ENCODE assay signal across 1 cellular context in the genomic region with DNA sequence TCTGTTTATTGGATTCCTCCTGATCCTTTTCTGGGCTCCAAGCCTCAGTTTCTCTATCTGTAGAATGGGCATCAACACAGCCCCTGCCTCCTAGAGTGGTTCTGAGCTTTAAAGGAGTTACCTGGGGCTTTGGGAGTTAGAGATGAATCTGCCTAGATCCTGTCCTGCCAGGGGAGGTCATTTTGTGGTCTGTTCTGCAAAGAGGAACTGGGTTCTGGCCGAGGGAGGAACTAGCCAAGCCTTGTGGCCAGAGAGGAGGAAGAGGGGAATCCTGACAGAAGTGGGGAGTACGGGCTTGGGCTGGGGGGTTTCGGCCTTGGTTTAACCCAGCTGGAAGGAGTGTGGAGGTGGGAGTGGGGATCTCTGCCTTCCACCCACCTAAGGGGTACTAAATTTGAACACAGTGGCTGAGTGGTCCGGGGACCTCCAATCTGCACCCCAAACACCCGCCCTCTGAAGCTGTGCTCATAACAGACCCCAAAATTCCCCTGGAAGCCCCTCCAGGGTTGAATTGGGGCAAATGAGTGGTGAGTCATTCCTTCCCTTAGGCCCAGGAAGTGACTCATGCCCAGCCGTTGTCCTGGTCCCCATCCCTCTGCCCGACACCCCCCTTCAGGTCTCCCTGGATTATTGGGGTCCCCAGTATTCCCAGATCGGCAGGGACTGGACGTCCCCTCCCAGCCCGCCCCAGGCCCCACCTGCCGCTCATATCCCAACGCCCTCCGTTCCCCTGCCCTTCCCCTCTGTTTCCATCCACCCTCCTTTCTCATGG.
TF ChIP-seq lines count a peak whose summit lies in the region.

No MANE protein-coding gene starts in this region.

TF ChIP-seq in K562, 482 proteins besides CTCF, POLR2A, EP300 and RAD21 (continued from another document and continues in another):
- TF ChIP-seq, protein P1, sequence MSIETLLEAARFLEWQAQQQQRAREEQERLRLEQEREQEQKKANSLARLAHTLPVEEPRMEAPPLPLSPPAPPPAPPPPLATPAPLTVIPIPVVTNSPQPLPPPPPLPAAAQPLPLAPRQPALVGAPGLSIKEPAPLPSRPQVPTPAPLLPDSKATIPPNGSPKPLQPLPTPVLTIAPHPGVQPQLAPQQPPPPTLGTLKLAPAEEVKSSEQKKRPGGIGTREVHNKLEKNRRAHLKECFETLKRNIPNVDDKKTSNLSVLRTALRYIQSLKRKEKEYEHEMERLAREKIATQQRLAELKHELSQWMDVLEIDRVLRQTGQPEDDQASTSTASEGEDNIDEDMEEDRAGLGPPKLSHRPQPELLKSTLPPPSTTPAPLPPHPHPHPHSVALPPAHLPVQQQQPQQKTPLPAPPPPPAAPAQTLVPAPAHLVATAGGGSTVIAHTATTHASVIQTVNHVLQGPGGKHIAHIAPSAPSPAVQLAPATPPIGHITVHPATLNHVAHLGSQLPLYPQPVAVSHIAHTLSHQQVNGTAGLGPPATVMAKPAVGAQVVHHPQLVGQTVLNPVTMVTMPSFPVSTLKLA (conservative IDR thresholded peaks at IDR 0.05) = no peak
- no peak for TF ChIP-seq PCBP2 (IDR thresholded peaks at IDR 0.05; ENCODE audit: low read depth, low read length, poor library complexity, severe bottlenecking)
- no peak for TF ChIP-seq ILF3 (IDR thresholded peaks at IDR 0.05; ENCODE audit: borderline replicate concordance)
- TF ChIP-seq, protein P2, sequence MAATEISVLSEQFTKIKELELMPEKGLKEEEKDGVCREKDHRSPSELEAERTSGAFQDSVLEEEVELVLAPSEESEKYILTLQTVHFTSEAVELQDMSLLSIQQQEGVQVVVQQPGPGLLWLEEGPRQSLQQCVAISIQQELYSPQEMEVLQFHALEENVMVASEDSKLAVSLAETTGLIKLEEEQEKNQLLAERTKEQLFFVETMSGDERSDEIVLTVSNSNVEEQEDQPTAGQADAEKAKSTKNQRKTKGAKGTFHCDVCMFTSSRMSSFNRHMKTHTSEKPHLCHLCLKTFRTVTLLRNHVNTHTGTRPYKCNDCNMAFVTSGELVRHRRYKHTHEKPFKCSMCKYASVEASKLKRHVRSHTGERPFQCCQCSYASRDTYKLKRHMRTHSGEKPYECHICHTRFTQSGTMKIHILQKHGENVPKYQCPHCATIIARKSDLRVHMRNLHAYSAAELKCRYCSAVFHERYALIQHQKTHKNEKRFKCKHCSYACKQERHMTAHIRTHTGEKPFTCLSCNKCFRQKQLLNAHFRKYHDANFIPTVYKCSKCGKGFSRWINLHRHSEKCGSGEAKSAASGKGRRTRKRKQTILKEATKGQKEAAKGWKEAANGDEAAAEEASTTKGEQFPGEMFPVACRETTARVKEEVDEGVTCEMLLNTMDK (IDR thresholded peaks at IDR 0.05; ENCODE audit: borderline replicate concordance, insufficient read depth, low read depth, low read length, poor library complexity, severe bottlenecking) = no peak
- TF ChIP-seq MAFK (IDR thresholded peaks at IDR 0.05; ENCODE audit: low read length) = no peak
- no peak for TF ChIP-seq HOXB6 (CRISPR knock-in tag; IDR thresholded peaks at IDR 0.05; ENCODE audit: borderline replicate concordance)
- TF ChIP-seq, protein P3, sequence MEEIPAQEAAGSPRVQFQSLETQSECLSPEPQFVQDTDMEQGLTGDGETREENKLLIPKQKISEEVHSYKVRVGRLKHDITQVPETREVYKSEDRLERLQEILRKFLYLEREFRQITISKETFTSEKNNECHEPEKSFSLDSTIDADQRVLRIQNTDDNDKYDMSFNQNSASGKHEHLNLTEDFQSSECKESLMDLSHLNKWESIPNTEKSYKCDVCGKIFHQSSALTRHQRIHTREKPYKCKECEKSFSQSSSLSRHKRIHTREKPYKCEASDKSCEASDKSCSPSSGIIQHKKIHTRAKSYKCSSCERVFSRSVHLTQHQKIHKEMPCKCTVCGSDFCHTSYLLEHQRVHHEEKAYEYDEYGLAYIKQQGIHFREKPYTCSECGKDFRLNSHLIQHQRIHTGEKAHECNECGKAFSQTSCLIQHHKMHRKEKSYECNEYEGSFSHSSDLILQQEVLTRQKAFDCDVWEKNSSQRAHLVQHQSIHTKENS (CRISPR knock-in tag; IDR thresholded peaks at IDR 0.05) = no peak
- 0 out of 2 replicates have a peak, but pooled peaks have one; percentile 47 for TF ChIP-seq NFE2 (IDR thresholded peaks at IDR 0.05; ENCODE audit: low read depth)
- no peak for TF ChIP-seq SRSF9 (IDR thresholded peaks at IDR 0.05; ENCODE audit: borderline replicate concordance, low read depth, low read length)
- TF ChIP-seq, protein P4, sequence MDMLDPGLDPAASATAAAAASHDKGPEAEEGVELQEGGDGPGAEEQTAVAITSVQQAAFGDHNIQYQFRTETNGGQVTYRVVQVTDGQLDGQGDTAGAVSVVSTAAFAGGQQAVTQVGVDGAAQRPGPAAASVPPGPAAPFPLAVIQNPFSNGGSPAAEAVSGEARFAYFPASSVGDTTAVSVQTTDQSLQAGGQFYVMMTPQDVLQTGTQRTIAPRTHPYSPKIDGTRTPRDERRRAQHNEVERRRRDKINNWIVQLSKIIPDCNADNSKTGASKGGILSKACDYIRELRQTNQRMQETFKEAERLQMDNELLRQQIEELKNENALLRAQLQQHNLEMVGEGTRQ (CRISPR knock-in tag; IDR thresholded peaks at IDR 0.05) = no peak
- TF ChIP-seq CBFB (CRISPR knock-in tag; IDR thresholded peaks at IDR 0.05) = no peak
- no peak for TF ChIP-seq RBM34 (IDR thresholded peaks at IDR 0.05; ENCODE audit: borderline replicate concordance, insufficient read depth, low read length)
- no peak for TF ChIP-seq TSC22D4 (tag; IDR thresholded peaks at IDR 0.05)
- no peak for TF ChIP-seq ZNF224 (CRISPR knock-in tag; IDR thresholded peaks at IDR 0.05)
- no peak for TF ChIP-seq XRCC5 (IDR thresholded peaks at IDR 0.05; ENCODE audit: low read depth, low read length)
- no peak for TF ChIP-seq ZNF3 (CRISPR knock-in tag; IDR thresholded peaks at IDR 0.05)
- TF ChIP-seq, protein P5, sequence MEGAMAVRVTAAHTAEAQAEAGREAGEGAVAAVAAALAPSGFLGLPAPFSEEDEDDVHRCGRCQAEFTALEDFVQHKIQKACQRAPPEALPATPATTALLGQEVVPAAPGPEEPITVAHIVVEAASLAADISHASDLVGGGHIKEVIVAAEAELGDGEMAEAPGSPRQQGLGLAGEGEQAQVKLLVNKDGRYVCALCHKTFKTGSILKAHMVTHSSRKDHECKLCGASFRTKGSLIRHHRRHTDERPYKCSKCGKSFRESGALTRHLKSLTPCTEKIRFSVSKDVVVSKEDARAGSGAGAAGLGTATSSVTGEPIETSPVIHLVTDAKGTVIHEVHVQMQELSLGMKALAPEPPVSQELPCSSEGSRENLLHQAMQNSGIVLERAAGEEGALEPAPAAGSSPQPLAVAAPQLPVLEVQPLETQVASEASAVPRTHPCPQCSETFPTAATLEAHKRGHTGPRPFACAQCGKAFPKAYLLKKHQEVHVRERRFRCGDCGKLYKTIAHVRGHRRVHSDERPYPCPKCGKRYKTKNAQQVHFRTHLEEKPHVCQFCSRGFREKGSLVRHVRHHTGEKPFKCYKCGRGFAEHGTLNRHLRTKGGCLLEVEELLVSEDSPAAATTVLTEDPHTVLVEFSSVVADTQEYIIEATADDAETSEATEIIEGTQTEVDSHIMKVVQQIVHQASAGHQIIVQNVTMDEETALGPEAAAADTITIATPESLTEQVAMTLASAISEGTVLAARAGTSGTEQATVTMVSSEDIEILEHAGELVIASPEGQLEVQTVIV (CRISPR knock-in tag; IDR thresholded peaks at IDR 0.05; ENCODE audit: borderline replicate concordance) = no peak
- no peak for TF ChIP-seq NR2F6 (CRISPR knock-in tag; IDR thresholded peaks at IDR 0.05)
- TF ChIP-seq, protein P6, sequence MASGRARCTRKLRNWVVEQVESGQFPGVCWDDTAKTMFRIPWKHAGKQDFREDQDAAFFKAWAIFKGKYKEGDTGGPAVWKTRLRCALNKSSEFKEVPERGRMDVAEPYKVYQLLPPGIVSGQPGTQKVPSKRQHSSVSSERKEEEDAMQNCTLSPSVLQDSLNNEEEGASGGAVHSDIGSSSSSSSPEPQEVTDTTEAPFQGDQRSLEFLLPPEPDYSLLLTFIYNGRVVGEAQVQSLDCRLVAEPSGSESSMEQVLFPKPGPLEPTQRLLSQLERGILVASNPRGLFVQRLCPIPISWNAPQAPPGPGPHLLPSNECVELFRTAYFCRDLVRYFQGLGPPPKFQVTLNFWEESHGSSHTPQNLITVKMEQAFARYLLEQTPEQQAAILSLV (tag; IDR thresholded peaks at IDR 0.05) = no peak
- 0 out of 2 replicates have a peak, but pooled peaks have one; percentile 22 for TF ChIP-seq TAF7 (tag; IDR thresholded peaks at IDR 0.05)
- TF ChIP-seq ZNF41 (CRISPR knock-in tag; conservative IDR thresholded peaks at IDR 0.05) = no peak
- no peak for TF ChIP-seq IRF2 (CRISPR knock-in tag; IDR thresholded peaks at IDR 0.05)
- TF ChIP-seq, protein P7, sequence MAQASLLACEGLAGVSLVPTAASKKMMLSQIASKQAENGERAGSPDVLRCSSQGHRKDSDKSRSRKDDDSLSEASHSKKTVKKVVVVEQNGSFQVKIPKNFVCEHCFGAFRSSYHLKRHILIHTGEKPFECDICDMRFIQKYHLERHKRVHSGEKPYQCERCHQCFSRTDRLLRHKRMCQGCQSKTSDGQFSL (CRISPR knock-in tag; IDR thresholded peaks at IDR 0.05) = peak; percentile 59; the same call in 1 of the 2 replicates
- TF ChIP-seq, protein P7 (tag; IDR thresholded peaks at IDR 0.05) = no peak
- no peak for TF ChIP-seq ZNF764 (CRISPR knock-in tag; IDR thresholded peaks at IDR 0.05; ENCODE audit: low read depth)
- no peak for TF ChIP-seq ZNF696 (CRISPR knock-in tag; conservative IDR thresholded peaks at IDR 0.05)
- TF ChIP-seq, protein P8, sequence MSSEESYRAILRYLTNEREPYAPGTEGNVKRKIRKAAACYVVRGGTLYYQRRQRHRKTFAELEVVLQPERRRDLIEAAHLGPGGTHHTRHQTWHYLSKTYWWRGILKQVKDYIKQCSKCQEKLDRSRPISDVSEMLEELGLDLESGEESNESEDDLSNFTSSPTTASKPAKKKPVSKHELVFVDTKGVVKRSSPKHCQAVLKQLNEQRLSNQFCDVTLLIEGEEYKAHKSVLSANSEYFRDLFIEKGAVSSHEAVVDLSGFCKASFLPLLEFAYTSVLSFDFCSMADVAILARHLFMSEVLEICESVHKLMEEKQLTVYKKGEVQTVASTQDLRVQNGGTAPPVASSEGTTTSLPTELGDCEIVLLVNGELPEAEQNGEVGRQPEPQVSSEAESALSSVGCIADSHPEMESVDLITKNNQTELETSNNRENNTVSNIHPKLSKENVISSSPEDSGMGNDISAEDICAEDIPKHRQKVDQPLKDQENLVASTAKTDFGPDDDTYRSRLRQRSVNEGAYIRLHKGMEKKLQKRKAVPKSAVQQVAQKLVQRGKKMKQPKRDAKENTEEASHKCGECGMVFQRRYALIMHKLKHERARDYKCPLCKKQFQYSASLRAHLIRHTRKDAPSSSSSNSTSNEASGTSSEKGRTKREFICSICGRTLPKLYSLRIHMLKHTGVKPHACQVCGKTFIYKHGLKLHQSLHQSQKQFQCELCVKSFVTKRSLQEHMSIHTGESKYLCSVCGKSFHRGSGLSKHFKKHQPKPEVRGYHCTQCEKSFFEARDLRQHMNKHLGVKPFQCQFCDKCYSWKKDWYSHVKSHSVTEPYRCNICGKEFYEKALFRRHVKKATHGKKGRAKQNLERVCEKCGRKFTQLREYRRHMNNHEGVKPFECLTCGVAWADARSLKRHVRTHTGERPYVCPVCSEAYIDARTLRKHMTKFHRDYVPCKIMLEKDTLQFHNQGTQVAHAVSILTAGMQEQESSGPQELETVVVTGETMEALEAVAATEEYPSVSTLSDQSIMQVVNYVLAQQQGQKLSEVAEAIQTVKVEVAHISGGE (CRISPR knock-in tag; IDR thresholded peaks at IDR 0.05) = no peak
- no peak for TF ChIP-seq ARID2 (IDR thresholded peaks at IDR 0.05)
- no peak for TF ChIP-seq MCM5 (IDR thresholded peaks at IDR 0.05; ENCODE audit: low read depth)
- TF ChIP-seq, protein P9, sequence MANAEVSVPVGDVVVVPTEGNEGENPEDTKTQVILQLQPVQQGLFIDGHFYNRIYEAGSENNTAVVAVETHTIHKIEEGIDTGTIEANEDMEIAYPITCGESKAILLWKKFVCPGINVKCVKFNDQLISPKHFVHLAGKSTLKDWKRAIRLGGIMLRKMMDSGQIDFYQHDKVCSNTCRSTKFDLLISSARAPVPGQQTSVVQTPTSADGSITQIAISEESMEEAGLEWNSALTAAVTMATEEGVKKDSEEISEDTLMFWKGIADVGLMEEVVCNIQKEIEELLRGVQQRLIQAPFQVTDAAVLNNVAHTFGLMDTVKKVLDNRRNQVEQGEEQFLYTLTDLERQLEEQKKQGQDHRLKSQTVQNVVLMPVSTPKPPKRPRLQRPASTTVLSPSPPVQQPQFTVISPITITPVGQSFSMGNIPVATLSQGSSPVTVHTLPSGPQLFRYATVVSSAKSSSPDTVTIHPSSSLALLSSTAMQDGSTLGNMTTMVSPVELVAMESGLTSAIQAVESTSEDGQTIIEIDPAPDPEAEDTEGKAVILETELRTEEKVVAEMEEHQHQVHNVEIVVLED (CRISPR knock-in tag; IDR thresholded peaks at IDR 0.05) = no peak
- TF ChIP-seq CXXC5 (CRISPR knock-in tag; IDR thresholded peaks at IDR 0.05) = 0 out of 2 replicates have a peak, but pooled peaks have one; percentile 13
- TF ChIP-seq KLF6 (CRISPR knock-in tag; IDR thresholded peaks at IDR 0.05; ENCODE audit: borderline replicate concordance) = no peak
- TF ChIP-seq, protein P10, sequence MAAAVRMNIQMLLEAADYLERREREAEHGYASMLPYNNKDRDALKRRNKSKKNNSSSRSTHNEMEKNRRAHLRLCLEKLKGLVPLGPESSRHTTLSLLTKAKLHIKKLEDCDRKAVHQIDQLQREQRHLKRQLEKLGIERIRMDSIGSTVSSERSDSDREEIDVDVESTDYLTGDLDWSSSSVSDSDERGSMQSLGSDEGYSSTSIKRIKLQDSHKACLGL (CRISPR knock-in tag; IDR thresholded peaks at IDR 0.05; ENCODE audit: borderline replicate concordance, poor library complexity, severe bottlenecking) = no peak
- TF ChIP-seq, protein P11, sequence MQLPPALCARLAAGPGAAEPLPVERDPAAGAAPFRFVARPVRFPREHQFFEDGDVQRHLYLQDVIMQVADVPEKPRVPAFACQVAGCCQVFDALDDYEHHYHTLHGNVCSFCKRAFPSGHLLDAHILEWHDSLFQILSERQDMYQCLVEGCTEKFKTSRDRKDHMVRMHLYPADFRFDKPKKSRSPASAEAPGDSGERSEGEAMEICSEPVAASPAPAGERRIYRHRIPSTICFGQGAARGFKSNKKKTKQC (CRISPR knock-in tag; IDR thresholded peaks at IDR 0.05) = no peak; the same call in 1 of the 2 replicates
- no peak for TF ChIP-seq ZNF717 (CRISPR knock-in tag; IDR thresholded peaks at IDR 0.05)
- TF ChIP-seq ETV5 (CRISPR knock-in tag; IDR thresholded peaks at IDR 0.05; ENCODE audit: low read depth) = peak; percentile 81
- TF ChIP-seq ZKSCAN1 (IDR thresholded peaks at IDR 0.05; ENCODE audit: low read depth, low read length) = no peak
- TF ChIP-seq RFX1 (IDR thresholded peaks at IDR 0.05) = peak; percentile 38; the same call in 1 of the 2 replicates
- TF ChIP-seq ZNF232 (CRISPR knock-in tag; IDR thresholded peaks at IDR 0.05) = no peak
- TF ChIP-seq ZBED1 (IDR thresholded peaks at IDR 0.05) = no peak
- 0 out of 2 replicates have a peak, but pooled peaks have one; percentile 8 for TF ChIP-seq NCOR1 (IDR thresholded peaks at IDR 0.05)
- TF ChIP-seq KDM4B (IDR thresholded peaks at IDR 0.05; ENCODE audit: borderline replicate concordance in 2 of 2, low read depth in 1 of 2) = no peak
- TF ChIP-seq PML (IDR thresholded peaks at IDR 0.05; ENCODE audit: low read length) = no peak
